Comparison of ENCODE assay signal across 9 cellular contexts in the genomic region with DNA sequence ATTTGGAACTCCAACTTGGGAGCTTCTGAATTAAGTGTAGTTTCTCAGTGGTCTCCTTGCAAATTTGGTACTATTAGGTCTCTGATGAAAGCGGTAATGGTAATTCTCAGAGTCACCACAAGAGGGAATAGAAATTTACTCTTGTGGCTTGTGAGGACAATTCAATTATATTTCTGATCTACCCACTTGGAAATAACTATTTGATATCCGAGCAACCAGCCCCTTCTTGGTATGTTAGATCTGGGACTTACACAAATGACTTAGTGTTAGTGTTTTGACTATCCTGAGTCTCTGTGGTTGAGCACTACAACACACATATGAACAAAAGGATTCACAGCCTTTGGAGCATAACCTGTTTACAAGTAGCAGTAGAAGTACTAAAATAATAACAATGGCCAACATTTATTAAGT.
A peak's percentile ranks its signal among the peaks of the same experiment; 100 is the strongest.
DNase-seq lines count a peak whose midpoint lies in the region; ATAC-seq and TF ChIP-seq lines count a peak whose summit lies in the region.
"Had no signal": no experiment of that assay in that cellular context is flagged by ENCODE, and none has a peak within 500 bp of the region (broad histone marks: within the 10 kb centered on the region; RNA-seq: fewer than 3 reads in every experiment).

No MANE protein-coding gene starts in this region.

- H3K27ac ChIP-seq in OCI-LY1 (ENCODE audit: low read depth, low read length, poor library complexity, severe bottlenecking) (no peak overlapping the region), coronary artery (no peak overlapping the region)
- H3K27ac ChIP-seq: SJSA1 had no signal

- H3K27me3 ChIP-seq in OCI-LY1 (ENCODE audit: insufficient read depth, low read length): no peaks in the 10 kb centered on the region
- H3K27me3 ChIP-seq: SJSA1 had no signal

- DNase-seq in Calu3 (peak; percentile 3), HS-27A (ENCODE audit: low read depth) (peak; percentile 38), coronary artery (ENCODE audit: low spot score) (no peak), midbrain (lab: John Stamatoyannopoulos, UW) (peak; percentile 53), NCI-H1436 treated with DMSO at 0.1 percent for 48 hours (lab: John Stamatoyannopoulos, UW) (no peak)

- intact Hi-C loops in Calu3 (cut with micrococcal nuclease; ENCODE audit: unreplicated experiment): no loop called here

- H3F3A ChIP-seq in OCI-LY1 (ENCODE audit: insufficient read depth, low read length): no peaks in the 10 kb centered on the region

- no peaks in the 10 kb centered on the region for H3K9me2 ChIP-seq in OCI-LY1 (ENCODE audit: low read depth, low read length)

- H3K4me3 ChIP-seq in OCI-LY1 (ENCODE audit: low read depth, low read length, poor library complexity, severe bottlenecking) (no peak overlapping the region), coronary artery (no peak overlapping the region)
- H3K4me3 ChIP-seq: SJSA1 had no signal

- no peaks in the 10 kb centered on the region for H3K36me3 ChIP-seq in OCI-LY1 (ENCODE audit: insufficient read depth, low read length)
- H3K36me3 ChIP-seq: SJSA1 had no signal

- no peak overlapping the region for H3K4me2 ChIP-seq in OCI-LY1 (ENCODE audit: low read length)

- no peaks in the 10 kb centered on the region for H3K9me3 ChIP-seq in OCI-LY1 (ENCODE audit: low read length)
- H3K9me3 ChIP-seq: SJSA1 had no signal

- no peaks in the 10 kb centered on the region for H4K20me1 ChIP-seq in OCI-LY1 (ENCODE audit: insufficient read depth, low read length)

- BruUV-seq in Calu3 (replicated peaks; lab: Mats Ljungman, UMichigan): no TSS peak

- TF ChIP-seq CTCF in Calu3 (IDR thresholded peaks at IDR 0.05; ENCODE audit: unreplicated experiment): peak; percentile 25
- peak; percentile 58; the same call in 1 of the 2 replicates for TF ChIP-seq CTCF in OCI-LY1 (IDR thresholded peaks at IDR 0.05; ENCODE audit: low read length)
- TF ChIP-seq CTCF in coronary artery (IDR thresholded peaks at IDR 0.05): peak; percentile 61

- no peaks in the 10 kb centered on the region for H3K4me1 ChIP-seq in OCI-LY1 (ENCODE audit: insufficient read depth, low read length, severe bottlenecking)
- H3K4me1 ChIP-seq: SJSA1 had no signal

- H3K79me2 ChIP-seq in OCI-LY1 (ENCODE audit: insufficient read depth, low read length): no peaks in the 10 kb centered on the region

- H2AFZ ChIP-seq in OCI-LY1 (ENCODE audit: low read length): no peak overlapping the region

- H3K9ac ChIP-seq in OCI-LY1 (ENCODE audit: low read length): no peak overlapping the region

- no peak for ATAC-seq in GM21447 (IDR thresholded peaks at IDR 0.05; ENCODE audit: unreplicated experiment)
- no peak for ATAC-seq in GM18861 (IDR thresholded peaks at IDR 0.05; ENCODE audit: unreplicated experiment)

- H3K27ac Mint-ChIP-seq in Calu3 (ENCODE audit: unreplicated experiment): no peak overlapping the region

- no peak overlapping the region for H3K4me3 Mint-ChIP-seq in Calu3 (ENCODE audit: low read depth, unreplicated experiment)

- CTCF ChIA-PET in Calu3 (lab: Charles Lee): no interaction called here

- no peaks in the 10 kb centered on the region for H3K4me1 Mint-ChIP-seq in Calu3 (ENCODE audit: low read depth, unreplicated experiment)

- H3K27me3 Mint-ChIP-seq in Calu3 (ENCODE audit: unreplicated experiment): peaks cover 7% of the 10 kb centered on the region

- H3K9me3 Mint-ChIP-seq in Calu3 (ENCODE audit: low read depth, unreplicated experiment): no peaks in the 10 kb centered on the region

- H3K36me3 Mint-ChIP-seq in Calu3 (ENCODE audit: insufficient read depth, unreplicated experiment): no peaks in the 10 kb centered on the region

Comparison
In these comparisons a context has a peak if more than half of its experiments do, and no peak if none do; other contexts are left out.
1. DNase-seq: peak in Calu3 (single experiment), HS-27A (single experiment) and midbrain (single experiment); none in coronary artery (single experiment) and NCI-H1436 treated with DMSO at 0.1 percent for 48 hours (single experiment).
2. Peak in every context shown above with its lines, with median percentiles within 50 percentile points of each other: CTCF ChIP-seq.